ENCODE assay signal across 7 cellular contexts in genomic region chr11:12914401-12914912, GRCh38.
DNase-seq lines count a peak whose midpoint lies in the region; ATAC-seq, FAIRE-seq and TF ChIP-seq lines count a peak whose summit lies in the region.

No MANE protein-coding gene starts in this region.

- H3K4me3 ChIP-seq in GM12864 (ENCODE audit: low read depth, low read length): no peak overlapping the region
- H3K4me3 ChIP-seq in fibroblast of the aortic adventitia (ENCODE audit: low read depth, low read length): no peak overlapping the region
- no peak overlapping the region for H3K4me3 ChIP-seq in neural progenitor cell

- peak; percentile 46 for ATAC-seq in T-helper 17 cell
- no peak for ATAC-seq in HG03460 (IDR thresholded peaks at IDR 0.05; ENCODE audit: unreplicated experiment)

- H2AFZ ChIP-seq in neural progenitor cell (replicated peaks): no peak overlapping the region

- no peaks in the 10 kb centered on the region for H3K9me3 Mint-ChIP-seq in neural progenitor cell

- H3K27ac Mint-ChIP-seq in T-helper 17 cell (no peak overlapping the region), neural progenitor cell (peak overlapping the region; percentile 93)

- peak overlapping the region; percentile 38 for H3K4me2 ChIP-seq in neural progenitor cell

- no peak overlapping the region for H3K27ac ChIP-seq in neural progenitor cell

- H3K36me3 Mint-ChIP-seq in T-helper 17 cell (ENCODE audit: low read depth) (no peaks in the 10 kb centered on the region), neural progenitor cell (peaks cover 21% of the 10 kb centered on the region)

- H3K27me3 ChIP-seq in neural progenitor cell: no peaks in the 10 kb centered on the region

- H3K27me3 Mint-ChIP-seq in T-helper 17 cell (peaks cover 35% of the 10 kb centered on the region), neural progenitor cell (ENCODE audit: insufficient read depth, low read depth) (peaks cover 4% of the 10 kb centered on the region)

- H3K4me1 ChIP-seq in neural progenitor cell: peaks cover 18% of the 10 kb centered on the region

- TF ChIP-seq CTCF in GM12864 (IDR thresholded peaks at IDR 0.05; ENCODE audit: low read depth, low read length, missing control alignments) (peak; percentile 75), fibroblast of the aortic adventitia (IDR thresholded peaks at IDR 0.05; ENCODE audit: insufficient read depth, low read length) (peak; percentile 66), neural progenitor cell (IDR thresholded peaks at IDR 0.05) (peak; percentile 90)

- no peaks in the 10 kb centered on the region for H3K36me3 ChIP-seq in neural progenitor cell

- no peak overlapping the region for H3K4me3 Mint-ChIP-seq in T-helper 17 cell
- H3K4me3 Mint-ChIP-seq in neural progenitor cell: no peak overlapping the region

- H3F3A ChIP-seq in neural progenitor cell (ENCODE audit: low read depth): peaks cover 28% of the 10 kb centered on the region

- no peak for DNase-seq in GM12864 (ENCODE audit: low read depth)
- DNase-seq in HTR-8/SVneo (ENCODE audit: insufficient read length, low spot score): peak; percentile 39
- no peak for DNase-seq in T-helper 17 cell
- no peak for DNase-seq in fibroblast of the aortic adventitia (ENCODE audit: low read depth)
- peak; percentile 89 for DNase-seq in neural progenitor cell (ENCODE audit: low spot score)
- no peak for DNase-seq in DMS114 treated with DMSO at 0.1 percent for 48 hours (lab: John Stamatoyannopoulos, UW; ENCODE audit: unreplicated experiment)

- peaks cover 33% of the 10 kb centered on the region for H3K79me2 ChIP-seq in neural progenitor cell (ENCODE audit: low read depth)

- H4K20me1 ChIP-seq in neural progenitor cell (ENCODE audit: low read depth): peaks cover 31% of the 10 kb centered on the region

- H3K4me1 Mint-ChIP-seq in T-helper 17 cell: no peaks in the 10 kb centered on the region
- H3K4me1 Mint-ChIP-seq in neural progenitor cell: peaks cover 25% of the 10 kb centered on the region

- FAIRE-seq in HTR-8/SVneo (lab: Jason Lieb, UNC): no peak

- H3K9me3 ChIP-seq in T-helper 17 cell (ENCODE audit: control insufficient read depth, low read length, poor library complexity, severe bottlenecking) (no peaks in the 10 kb centered on the region), neural progenitor cell (ENCODE audit: low read depth) (no peaks in the 10 kb centered on the region)

- no peak overlapping the region for H3K9ac ChIP-seq in neural progenitor cell

Comparison
In these comparisons a context has a peak if more than half of its experiments do, and no peak if none do; other contexts are left out.
1. DNase-seq: peak in HTR-8/SVneo (single experiment) and neural progenitor cell (single experiment); none in GM12864 (single experiment), T-helper 17 cell (0 of 3), fibroblast of the aortic adventitia (single experiment) and DMS114 treated with DMSO at 0.1 percent for 48 hours (single experiment).
2. Peak in every context shown above with its lines, with median percentiles within 50 percentile points of each other: CTCF ChIP-seq.